In genomic region chr7:14170872-14171271, GRCh38 we compare ENCODE assay signal across 2 cellular contexts.
TF ChIP-seq lines count a peak whose summit lies in the region.

No MANE protein-coding gene starts in this region.

TF ChIP-seq in HCT116, 20 proteins besides CTCF, POLR2A, EP300 and RAD21:
- no peak for TF ChIP-seq REST (IDR thresholded peaks at IDR 0.05; ENCODE audit: low read depth)
- TF ChIP-seq SRF (IDR thresholded peaks at IDR 0.05; ENCODE audit: low read depth), result no peak
- no peak for TF ChIP-seq CBX3 (IDR thresholded peaks at IDR 0.05; ENCODE audit: low read depth)
- no peak for TF ChIP-seq SIN3A (IDR thresholded peaks at IDR 0.05; ENCODE audit: low read depth)
- TF ChIP-seq ATF3 (IDR thresholded peaks at IDR 0.05), result no peak
- no peak for TF ChIP-seq POLR2AphosphoS5 (IDR thresholded peaks at IDR 0.05; ENCODE audit: low read depth, low read length)
- no peak for TF ChIP-seq SP1 (IDR thresholded peaks at IDR 0.05; ENCODE audit: low read depth)

TF ChIP-seq in WTC11, 78 proteins besides CTCF, POLR2A, EP300 and RAD21 (continued from another document):
- TF ChIP-seq ERG (CRISPR knock-in tag; IDR thresholded peaks at IDR 0.05) (no peak), JAZF1 (CRISPR knock-in tag; IDR thresholded peaks at IDR 0.05) (no peak), ZNF317 (CRISPR knock-in tag; IDR thresholded peaks at IDR 0.05; ENCODE audit: borderline replicate concordance, low read depth) (no peak), NFE2L1 (CRISPR knock-in tag; IDR thresholded peaks at IDR 0.05) (no peak), ATF1 (CRISPR knock-in tag; IDR thresholded peaks at IDR 0.05) (no peak), JUN (CRISPR knock-in tag; IDR thresholded peaks at IDR 0.05) (no peak), SP1 (CRISPR knock-in tag; conservative IDR thresholded peaks at IDR 0.05) (no peak)
- TF ChIP-seq, protein P1, sequence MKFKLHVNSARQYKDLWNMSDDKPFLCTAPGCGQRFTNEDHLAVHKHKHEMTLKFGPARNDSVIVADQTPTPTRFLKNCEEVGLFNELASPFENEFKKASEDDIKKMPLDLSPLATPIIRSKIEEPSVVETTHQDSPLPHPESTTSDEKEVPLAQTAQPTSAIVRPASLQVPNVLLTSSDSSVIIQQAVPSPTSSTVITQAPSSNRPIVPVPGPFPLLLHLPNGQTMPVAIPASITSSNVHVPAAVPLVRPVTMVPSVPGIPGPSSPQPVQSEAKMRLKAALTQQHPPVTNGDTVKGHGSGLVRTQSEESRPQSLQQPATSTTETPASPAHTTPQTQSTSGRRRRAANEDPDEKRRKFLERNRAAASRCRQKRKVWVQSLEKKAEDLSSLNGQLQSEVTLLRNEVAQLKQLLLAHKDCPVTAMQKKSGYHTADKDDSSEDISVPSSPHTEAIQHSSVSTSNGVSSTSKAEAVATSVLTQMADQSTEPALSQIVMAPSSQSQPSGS (CRISPR knock-in tag; IDR thresholded peaks at IDR 0.05; ENCODE audit: borderline replicate concordance, low read depth), result no peak
